In the genomic region with DNA sequence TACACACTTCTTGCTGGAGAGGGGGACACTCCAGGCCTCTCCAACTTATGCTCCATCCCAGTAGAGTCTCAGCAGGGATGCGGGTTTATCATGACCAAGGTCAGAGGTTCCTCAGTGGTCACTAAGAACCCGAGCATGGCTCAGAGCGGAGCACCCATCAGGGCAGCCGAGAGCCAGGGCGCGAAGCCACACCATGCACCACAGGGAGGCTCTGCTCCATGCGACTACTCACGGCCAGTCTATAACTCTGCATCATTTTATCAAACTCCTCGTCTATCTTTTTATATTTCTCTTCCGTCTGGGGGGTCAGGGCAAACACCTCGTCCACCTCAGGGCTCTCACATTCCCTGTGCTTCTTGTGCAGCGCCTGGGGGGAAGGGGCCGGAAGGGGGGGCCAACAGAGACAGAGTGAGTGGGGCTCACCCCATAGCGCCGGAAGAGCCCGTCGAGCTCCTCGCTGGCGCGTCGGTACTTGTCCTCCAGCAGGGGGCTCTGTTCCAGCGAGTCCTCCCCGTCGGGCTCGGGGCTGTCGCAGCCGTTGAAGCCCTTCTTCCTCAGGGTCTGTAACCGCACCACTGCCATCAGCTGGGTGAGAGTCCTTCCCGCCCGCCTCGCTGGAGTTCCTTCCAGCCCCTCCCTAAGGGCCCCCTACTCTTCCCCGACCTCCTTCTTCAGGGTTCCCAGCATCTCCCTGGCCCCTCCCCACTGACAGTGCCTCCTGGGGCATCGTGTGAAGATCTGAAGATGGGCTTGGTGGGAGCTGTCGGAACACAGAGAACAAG, we compare ENCODE assay signal across 8 cellular contexts. TPM values are rescaled to one million over a fixed set of nuclear protein-coding genes. Genes with fewer than 3 reads are reported as not detected.
A peak's percentile ranks its signal among the peaks of the same experiment; 100 is the strongest.
DNase-seq lines count a peak whose midpoint lies in the region; ATAC-seq and TF ChIP-seq lines count a peak whose summit lies in the region.

No MANE protein-coding gene starts in this region.

- DNase-seq in AG20443 (ENCODE audit: low spot score), result peak; percentile 62
- peak; percentile 65 for DNase-seq in SK-N-DZ (ENCODE audit: low spot score)
- peak; percentile 57 for DNase-seq in left ventricle myocardium inferior
- DNase-seq in spleen, result peak; percentile 94
- no peak for DNase-seq in SW 1271 (lab: John Stamatoyannopoulos, UW)

- TF ChIP-seq CTCF in left ventricle myocardium inferior (IDR thresholded peaks at IDR 0.05; ENCODE audit: borderline replicate concordance) (peak; percentile 78), spleen (IDR thresholded peaks at IDR 0.05 in 8 of 11, conservative IDR thresholded peaks at IDR 0.05 in 3 of 11) (peak; percentile 73 to 92 (median 82))

- H3K4me1 ChIP-seq in left ventricle myocardium inferior, result peaks cover 100% of the 10 kb centered on the region
- H3K4me1 ChIP-seq in spleen, result peaks cover 12 to 75% (median 53%) of the 10 kb centered on the region in 6 donors

- peak overlapping the region; percentile 15 for H3K4me3 Mint-ChIP-seq in activated naive CD4-positive, alpha-beta T cell treated with anti-CD3 and anti-CD28 coated beads, Interleukin-2, amount 50 U/mL, for 24 hours

- H3K27me3 ChIP-seq in left ventricle myocardium inferior (ENCODE audit: low read depth) (no peaks in the 10 kb centered on the region), spleen (replicated peaks in 1 of 7) (no peaks in the 10 kb centered on the region)

- intact Hi-C loops in left ventricle myocardium inferior (cut with micrococcal nuclease), result loop anchor here (2.0 kb wide), 1 partner anchor 18 kb away; no protein-coding TSS in a partner anchor
- intact Hi-C loops in spleen (cut with DNase I; ENCODE audit: low total_unique reads), result loop anchor here (10.0 kb wide), 1 partner anchor 124 kb away; a partner anchor contains a TSS

- peak; percentile 47 for ATAC-seq in GM21723 (IDR thresholded peaks at IDR 0.05; ENCODE audit: unreplicated experiment)
- no peak for ATAC-seq in HG03095 (IDR thresholded peaks at IDR 0.05; ENCODE audit: unreplicated experiment)

- peaks cover 76% of the 10 kb centered on the region for H3K36me3 ChIP-seq in left ventricle myocardium inferior
- peaks cover 2 to 87% (median 78%) of the 10 kb centered on the region in 6 donors for H3K36me3 ChIP-seq in spleen

- peaks cover 22% of the 10 kb centered on the region for H3K36me3 Mint-ChIP-seq in activated naive CD4-positive, alpha-beta T cell treated with anti-CD3 and anti-CD28 coated beads, Interleukin-2, amount 50 U/mL, for 24 hours

- H3K9me3 Mint-ChIP-seq in activated naive CD4-positive, alpha-beta T cell treated with anti-CD3 and anti-CD28 coated beads, Interleukin-2, amount 50 U/mL, for 24 hours, result no peaks in the 10 kb centered on the region

- H3K27me3 Mint-ChIP-seq in activated naive CD4-positive, alpha-beta T cell treated with anti-CD3 and anti-CD28 coated beads, Interleukin-2, amount 50 U/mL, for 24 hours, result no peaks in the 10 kb centered on the region

- TF ChIP-seq POLR2A in spleen (IDR thresholded peaks at IDR 0.05), result no peak

- peaks cover 47% of the 10 kb centered on the region for H3K4me1 Mint-ChIP-seq in activated naive CD4-positive, alpha-beta T cell treated with anti-CD3 and anti-CD28 coated beads, Interleukin-2, amount 50 U/mL, for 24 hours

- H3K27ac ChIP-seq in left ventricle myocardium inferior (replicated peaks) (peak overlapping the region; percentile 75), spleen (peak overlapping the region; percentile 29 to 80 (median 60))

- H3K27ac Mint-ChIP-seq in activated naive CD4-positive, alpha-beta T cell treated with anti-CD3 and anti-CD28 coated beads, Interleukin-2, amount 50 U/mL, for 24 hours, result peak overlapping the region; percentile 77

- 31 to 46% (median 37%) methylated on average over 21 to 34 of the region's 34 CpGs for WGBS in spleen, 5 donors

- H3K9me3 ChIP-seq in left ventricle myocardium inferior (replicated peaks) (no peaks in the 10 kb centered on the region), spleen (no peaks in the 10 kb centered on the region)

- peak overlapping the region; percentile 2 for H3K4me3 ChIP-seq in left ventricle myocardium inferior
- peak overlapping the region in 1 of 8 donors; percentile 27 for H3K4me3 ChIP-seq in spleen

RNA-seq across cellular contexts. Expression of a gene that starts 20.0 kb away (rescaled TPM):
- polyA plus RNA-seq in SK-N-DZ (2014; cell fraction: cytosol; rRNA removed), result 5.8 and 6.3 TPM in 2 replicates
- 11.9 and 15.0 TPM in 2 replicates for polyA plus RNA-seq in SK-N-DZ (2014; cell fraction: nucleus; rRNA removed)
- total RNA-seq in left ventricle myocardium inferior, result 96.8 TPM
- total RNA-seq in spleen, result 100 to 1,000 TPM in 1 of 7 donors, 10 to 100 TPM in 6; 56.0 to 103 (median 71.4) TPM
- 10 to 100 TPM in 1 of 3 donors, 1 to 10 TPM in 2; 7.4 to 22.5 (median 7.6) TPM for polyA plus RNA-seq in spleen

Comparison
In these comparisons a context has a peak if more than half of its experiments do, and no peak if none do; other contexts are left out.
1. DNase-seq: peak in AG20443 (single experiment), SK-N-DZ (single experiment), left ventricle myocardium inferior (single experiment) and spleen (single experiment); none in SW 1271 (0 of 2).